1 cellular context compared by ENCODE assay signal in genomic region chr3:196048922-196049566, GRCh38.
TF ChIP-seq lines count a peak whose summit lies in the region.

No MANE protein-coding gene starts in this region.

TF ChIP-seq in K562, 482 proteins besides CTCF, POLR2A, EP300 and RAD21 (continued from another document):
- TF ChIP-seq YY1 (IDR thresholded peaks at IDR 0.05; ENCODE audit: borderline replicate concordance in 1 of 3, control insufficient read depth in 1 of 3, extremely low read depth in 1 of 3, insufficient read depth in 3 of 3, insufficient read length in 1 of 3, insufficient replicate concordance in 2 of 3, low read depth in 1 of 3, low read length in 2 of 3) (peak in 1 of 3 experiments; percentile 24), POLR2B (IDR thresholded peaks at IDR 0.05; ENCODE audit: low read depth, partially characterized antibody) (peak; percentile 6), MTA1 (IDR thresholded peaks at IDR 0.05; ENCODE audit: borderline replicate concordance) (no peak), ELF1 (tag; IDR thresholded peaks at IDR 0.05) (no peak), POLR2AphosphoS5 (IDR thresholded peaks at IDR 0.05; ENCODE audit: control insufficient read depth, insufficient read depth, low read depth, low read length) (peak; percentile 78; the same call in 1 of the 2 replicates)
TF ChIP-seq in K562: peak in this region for 19.
